29 cellular contexts compared by ENCODE assay signal in genomic region chr7:984361-985126, GRCh38. TPM values are rescaled to one million over a fixed set of nuclear protein-coding genes. Genes with fewer than 3 reads are reported as not detected.
"Had no signal": no experiment of that assay in that cellular context is flagged by ENCODE, and none has a peak within 500 bp of the region (broad histone marks: within the 10 kb centered on the region; RNA-seq: fewer than 3 reads in every experiment).

No MANE protein-coding gene starts in this region.

- H3K4me3 Mint-ChIP-seq: activated CD8-positive, alpha-beta T cell treated with anti-CD3 and anti-CD28 coated beads for 36 hours; activated naive CD8-positive, alpha-beta T cell treated with anti-CD3 and anti-CD28 coated beads, Interleukin-2, amount 50 U/mL, for 24 hours; activated T-cell treated with anti-CD3 and anti-CD28 coated beads, Interleukin-2, amount 50 U/mL, for 72 hours; brain; central memory CD8-positive, alpha-beta T cell had no signal

- H3K36me3 ChIP-seq: SJCRH30, WERI-Rb-1 had no signal

- H3K9me3 Mint-ChIP-seq: activated CD8-positive, alpha-beta T cell treated with anti-CD3 and anti-CD28 coated beads for 36 hours; activated naive CD8-positive, alpha-beta T cell treated with anti-CD3 and anti-CD28 coated beads, Interleukin-2, amount 50 U/mL, for 24 hours; central memory CD8-positive, alpha-beta T cell had no signal

- H3K27me3 Mint-ChIP-seq: brain had no signal

- H3K9ac ChIP-seq: SK-N-SH had no signal

- H3K36me3 Mint-ChIP-seq: brain had no signal

- H3K4me1 Mint-ChIP-seq: activated naive CD8-positive, alpha-beta T cell treated with anti-CD3 and anti-CD28 coated beads, Interleukin-2, amount 50 U/mL, for 24 hours; brain; central memory CD8-positive, alpha-beta T cell had no signal

- ATAC-seq: activated CD8-positive, alpha-beta T cell treated with anti-CD3 and anti-CD28 coated beads for 36 hours; activated naive CD8-positive, alpha-beta T cell treated with anti-CD3 and anti-CD28 coated beads, Interleukin-2, amount 50 U/mL, for 24 hours; activated T-cell treated with anti-CD3 and anti-CD28 coated beads, Interleukin-2, amount 50 U/mL, for 72 hours; Panc1 had no signal

- H3K4me3 ChIP-seq: SJCRH30 had no signal

- DNase-seq: activated CD4-positive, alpha-beta T cell treated with anti-CD3 and anti-CD28 coated beads for 4 hours; activated CD8-positive, alpha-beta memory T cell treated with anti-CD3 and anti-CD28 coated beads, Interleukin-2, amount 50 U/mL, for 4 hours; activated CD8-positive, alpha-beta T cell treated with anti-CD3 and anti-CD28 coated beads for 36 hours; activated naive CD4-positive, alpha-beta T cell treated with anti-CD3 and anti-CD28 coated beads, Interleukin-2, amount 50 U/mL, for 16 hours; activated naive CD8-positive, alpha-beta T cell treated with anti-CD3 and anti-CD28 coated beads, Interleukin-2, amount 50 U/mL, for 24 hours; activated T-cell treated with anti-CD3 and anti-CD28 coated beads, Interleukin-2, amount 50 U/mL, for 72 hours; amniotic stem cell; NCI-H1092; NCI-H1417 treated with DMSO at 0.1 percent for 48 hours; NCI-H1694; NCI-H2029; NCI-H2107; NCI-H2171 treated with DMSO at 0.1 percent for 48 hours; NCI-H226; NCI-H526 treated with DMSO at 0.1 percent for 48 hours; NCI-H82; OCI-M1; Right ventricle myocardium superior; RPMI8226; SJCRH30; SK-N-SH; T-helper 1 cell; WERI-Rb-1 had no signal

- H3K4me2 ChIP-seq: SK-N-SH had no signal

- H3K9me3 ChIP-seq: SJCRH30, SK-N-SH had no signal

- H3K27ac ChIP-seq: SJCRH30, WERI-Rb-1 had no signal

- H3K27ac Mint-ChIP-seq: activated CD8-positive, alpha-beta T cell treated with anti-CD3 and anti-CD28 coated beads for 36 hours; activated naive CD8-positive, alpha-beta T cell treated with anti-CD3 and anti-CD28 coated beads, Interleukin-2, amount 50 U/mL, for 24 hours; activated T-cell treated with anti-CD3 and anti-CD28 coated beads, Interleukin-2, amount 50 U/mL, for 72 hours had no signal

RNA-seq across cellular contexts. Expression of gene CYP2W1, which starts 1.6 kb away (rescaled TPM):
- total RNA-seq: activated CD8-positive, alpha-beta T cell treated with anti-CD3 and anti-CD28 coated beads for 36 hours; activated T-cell treated with anti-CD3 and anti-CD28 coated beads, Interleukin-2, amount 50 U/mL, for 72 hours; astrocyte; MCF 10A; Right ventricle myocardium superior; SJCRH30; T-helper 2 cell treated with Interferon-gamma antibody and Interleukin-4, amounts not matched to agents 100 ng/mL and 5 ng/mL, for 36 hours had no signal

RNA-seq across cellular contexts. Expression of gene GPR146, which starts 59.8 kb away (rescaled TPM):
- total RNA-seq: MCF 10A had no signal
